In the genomic region with DNA sequence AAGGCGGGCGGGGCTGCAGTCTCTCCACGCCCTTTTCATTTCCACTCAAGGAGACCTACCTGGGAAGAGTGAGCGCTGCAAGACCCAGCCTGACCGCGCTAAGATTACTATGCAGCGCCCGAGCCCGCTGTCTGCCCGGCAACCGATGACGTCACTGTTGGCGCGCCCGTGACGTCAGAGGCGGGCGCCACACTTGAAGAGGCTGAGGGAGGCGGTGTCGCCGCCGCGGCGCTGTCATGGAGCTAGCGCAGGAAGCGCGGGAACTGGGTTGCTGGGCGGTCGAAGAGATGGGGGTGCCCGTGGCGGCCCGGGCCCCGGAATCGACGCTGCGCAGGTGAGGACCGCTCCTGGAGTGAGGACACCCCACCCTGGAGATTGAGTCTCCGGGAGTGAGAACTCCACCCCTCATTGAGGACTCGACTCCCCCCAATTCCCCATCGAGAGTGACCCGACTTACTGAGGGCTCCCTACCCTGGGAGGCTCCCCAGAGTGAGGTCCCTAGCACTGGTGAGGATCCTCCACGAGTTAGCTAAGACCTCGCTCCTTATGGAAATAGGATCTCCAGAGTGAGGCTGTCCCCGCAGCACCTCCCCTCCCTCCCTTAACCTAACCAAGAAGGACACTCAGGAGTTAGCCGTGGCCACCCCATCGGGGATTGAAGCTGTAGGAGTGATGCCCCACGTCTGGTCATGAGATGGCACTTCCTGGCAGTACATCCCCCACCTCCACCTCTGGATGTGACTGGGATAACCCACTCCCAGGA, we compare ENCODE assay signal across 1 cellular context.
TF ChIP-seq lines count a peak whose summit lies in the region.

A gene with protein sequence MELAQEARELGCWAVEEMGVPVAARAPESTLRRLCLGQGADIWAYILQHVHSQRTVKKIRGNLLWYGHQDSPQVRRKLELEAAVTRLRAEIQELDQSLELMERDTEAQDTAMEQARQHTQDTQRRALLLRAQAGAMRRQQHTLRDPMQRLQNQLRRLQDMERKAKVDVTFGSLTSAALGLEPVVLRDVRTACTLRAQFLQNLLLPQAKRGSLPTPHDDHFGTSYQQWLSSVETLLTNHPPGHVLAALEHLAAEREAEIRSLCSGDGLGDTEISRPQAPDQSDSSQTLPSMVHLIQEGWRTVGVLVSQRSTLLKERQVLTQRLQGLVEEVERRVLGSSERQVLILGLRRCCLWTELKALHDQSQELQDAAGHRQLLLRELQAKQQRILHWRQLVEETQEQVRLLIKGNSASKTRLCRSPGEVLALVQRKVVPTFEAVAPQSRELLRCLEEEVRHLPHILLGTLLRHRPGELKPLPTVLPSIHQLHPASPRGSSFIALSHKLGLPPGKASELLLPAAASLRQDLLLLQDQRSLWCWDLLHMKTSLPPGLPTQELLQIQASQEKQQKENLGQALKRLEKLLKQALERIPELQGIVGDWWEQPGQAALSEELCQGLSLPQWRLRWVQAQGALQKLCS (plus strand): TSS at position 177 of the 763 bp plus-strand sequence. CDS start 60 bp downstream, at position 237.

TF ChIP-seq in K562, 482 proteins besides CTCF, POLR2A, EP300 and RAD21 (continued from another document and continues in another):
- TF ChIP-seq, protein P1, sequence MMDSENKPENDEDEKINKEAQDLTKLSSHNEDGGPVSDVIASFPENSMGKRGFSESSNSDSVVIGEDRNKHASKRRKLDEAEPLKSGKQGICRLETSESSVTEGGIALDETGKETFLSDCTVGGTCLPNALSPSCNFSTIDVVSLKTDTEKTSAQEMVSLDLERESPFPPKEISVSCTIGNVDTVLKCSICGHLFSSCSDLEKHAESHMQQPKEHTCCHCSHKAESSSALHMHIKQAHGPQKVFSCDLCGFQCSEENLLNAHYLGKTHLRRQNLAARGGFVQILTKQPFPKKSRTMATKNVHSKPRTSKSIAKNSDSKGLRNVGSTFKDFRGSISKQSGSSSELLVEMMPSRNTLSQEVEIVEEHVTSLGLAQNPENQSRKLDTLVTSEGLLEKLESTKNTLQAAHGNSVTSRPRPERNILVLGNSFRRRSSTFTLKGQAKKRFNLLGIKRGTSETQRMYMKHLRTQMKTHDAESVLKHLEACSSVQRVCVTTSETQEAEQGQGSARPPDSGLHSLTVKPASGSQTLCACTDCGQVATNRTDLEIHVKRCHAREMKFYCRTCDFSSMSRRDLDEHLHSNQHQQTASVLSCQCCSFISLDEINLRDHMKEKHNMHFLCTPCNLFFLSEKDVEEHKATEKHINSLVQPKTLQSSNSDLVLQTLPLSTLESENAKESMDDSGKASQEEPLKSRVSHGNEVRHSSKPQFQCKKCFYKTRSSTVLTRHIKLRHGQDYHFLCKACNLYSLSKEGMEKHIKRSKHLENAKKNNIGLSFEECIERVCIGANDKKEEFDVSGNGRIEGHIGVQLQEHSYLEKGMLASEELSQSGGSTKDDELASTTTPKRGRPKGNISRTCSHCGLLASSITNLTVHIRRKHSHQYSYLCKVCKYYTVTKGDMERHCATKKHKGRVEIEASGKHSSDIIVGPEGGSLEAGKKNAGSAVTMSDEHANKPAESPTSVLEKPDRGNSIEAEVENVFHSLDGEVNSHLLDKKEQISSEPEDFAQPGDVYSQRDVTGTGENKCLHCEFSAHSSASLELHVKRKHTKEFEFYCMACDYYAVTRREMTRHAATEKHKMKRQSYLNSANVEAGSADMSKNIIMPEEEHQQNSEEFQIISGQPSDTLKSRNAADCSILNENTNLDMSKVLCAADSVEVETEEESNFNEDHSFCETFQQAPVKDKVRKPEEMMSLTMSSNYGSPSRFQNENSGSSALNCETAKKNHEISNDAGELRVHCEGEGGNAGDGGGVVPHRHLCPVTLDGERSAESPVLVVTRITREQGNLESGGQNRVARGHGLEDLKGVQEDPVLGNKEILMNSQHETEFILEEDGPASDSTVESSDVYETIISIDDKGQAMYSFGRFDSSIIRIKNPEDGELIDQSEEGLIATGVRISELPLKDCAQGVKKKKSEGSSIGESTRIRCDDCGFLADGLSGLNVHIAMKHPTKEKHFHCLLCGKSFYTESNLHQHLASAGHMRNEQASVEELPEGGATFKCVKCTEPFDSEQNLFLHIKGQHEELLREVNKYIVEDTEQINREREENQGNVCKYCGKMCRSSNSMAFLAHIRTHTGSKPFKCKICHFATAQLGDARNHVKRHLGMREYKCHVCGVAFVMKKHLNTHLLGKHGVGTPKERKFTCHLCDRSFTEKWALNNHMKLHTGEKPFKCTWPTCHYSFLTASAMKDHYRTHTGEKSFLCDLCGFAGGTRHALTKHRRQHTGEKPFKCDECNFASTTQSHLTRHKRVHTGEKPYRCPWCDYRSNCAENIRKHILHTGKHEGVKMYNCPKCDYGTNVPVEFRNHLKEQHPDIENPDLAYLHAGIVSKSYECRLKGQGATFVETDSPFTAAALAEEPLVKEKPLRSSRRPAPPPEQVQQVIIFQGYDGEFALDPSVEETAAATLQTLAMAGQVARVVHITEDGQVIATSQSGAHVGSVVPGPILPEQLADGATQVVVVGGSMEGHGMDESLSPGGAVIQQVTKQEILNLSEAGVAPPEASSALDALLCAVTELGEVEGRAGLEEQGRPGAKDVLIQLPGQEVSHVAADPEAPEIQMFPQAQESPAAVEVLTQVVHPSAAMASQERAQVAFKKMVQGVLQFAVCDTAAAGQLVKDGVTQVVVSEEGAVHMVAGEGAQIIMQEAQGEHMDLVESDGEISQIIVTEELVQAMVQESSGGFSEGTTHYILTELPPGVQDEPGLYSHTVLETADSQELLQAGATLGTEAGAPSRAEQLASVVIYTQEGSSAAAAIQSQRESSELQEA (IDR thresholded peaks at IDR 0.05; ENCODE audit: low read depth): no peak
- TF ChIP-seq, protein P2, sequence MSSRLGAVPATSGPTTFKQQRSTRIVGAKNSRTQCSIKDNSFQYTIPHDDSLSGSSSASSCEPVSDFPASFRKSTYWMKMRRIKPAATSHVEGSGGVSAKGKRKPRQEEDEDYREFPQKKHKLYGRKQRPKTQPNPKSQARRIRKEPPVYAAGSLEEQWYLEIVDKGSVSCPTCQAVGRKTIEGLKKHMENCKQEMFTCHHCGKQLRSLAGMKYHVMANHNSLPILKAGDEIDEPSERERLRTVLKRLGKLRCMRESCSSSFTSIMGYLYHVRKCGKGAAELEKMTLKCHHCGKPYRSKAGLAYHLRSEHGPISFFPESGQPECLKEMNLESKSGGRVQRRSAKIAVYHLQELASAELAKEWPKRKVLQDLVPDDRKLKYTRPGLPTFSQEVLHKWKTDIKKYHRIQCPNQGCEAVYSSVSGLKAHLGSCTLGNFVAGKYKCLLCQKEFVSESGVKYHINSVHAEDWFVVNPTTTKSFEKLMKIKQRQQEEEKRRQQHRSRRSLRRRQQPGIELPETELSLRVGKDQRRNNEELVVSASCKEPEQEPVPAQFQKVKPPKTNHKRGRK (tag; IDR thresholded peaks at IDR 0.05): no peak
- TF ChIP-seq, protein P3, sequence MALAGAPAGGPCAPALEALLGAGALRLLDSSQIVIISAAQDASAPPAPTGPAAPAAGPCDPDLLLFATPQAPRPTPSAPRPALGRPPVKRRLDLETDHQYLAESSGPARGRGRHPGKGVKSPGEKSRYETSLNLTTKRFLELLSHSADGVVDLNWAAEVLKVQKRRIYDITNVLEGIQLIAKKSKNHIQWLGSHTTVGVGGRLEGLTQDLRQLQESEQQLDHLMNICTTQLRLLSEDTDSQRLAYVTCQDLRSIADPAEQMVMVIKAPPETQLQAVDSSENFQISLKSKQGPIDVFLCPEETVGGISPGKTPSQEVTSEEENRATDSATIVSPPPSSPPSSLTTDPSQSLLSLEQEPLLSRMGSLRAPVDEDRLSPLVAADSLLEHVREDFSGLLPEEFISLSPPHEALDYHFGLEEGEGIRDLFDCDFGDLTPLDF (CRISPR knock-in tag; IDR thresholded peaks at IDR 0.05): peak; percentile 95
- peak; percentile 78 for TF ChIP-seq MYC (IDR thresholded peaks at IDR 0.05; ENCODE audit: low read depth, low read length)
- TF ChIP-seq MYC (CRISPR knock-in tag; IDR thresholded peaks at IDR 0.05; ENCODE audit: borderline replicate concordance, low read depth): peak; percentile 58; the same call in 1 of the 2 replicates
- peak; percentile 63 for TF ChIP-seq RFX1 (IDR thresholded peaks at IDR 0.05)
- no peak for TF ChIP-seq NFXL1 (CRISPR knock-in tag; IDR thresholded peaks at IDR 0.05)
- no peak for TF ChIP-seq CEBPB (tag; IDR thresholded peaks at IDR 0.05)
- TF ChIP-seq ZNF146 (CRISPR knock-in tag; IDR thresholded peaks at IDR 0.05; ENCODE audit: unreplicated experiment): no peak
- TF ChIP-seq, protein P4, sequence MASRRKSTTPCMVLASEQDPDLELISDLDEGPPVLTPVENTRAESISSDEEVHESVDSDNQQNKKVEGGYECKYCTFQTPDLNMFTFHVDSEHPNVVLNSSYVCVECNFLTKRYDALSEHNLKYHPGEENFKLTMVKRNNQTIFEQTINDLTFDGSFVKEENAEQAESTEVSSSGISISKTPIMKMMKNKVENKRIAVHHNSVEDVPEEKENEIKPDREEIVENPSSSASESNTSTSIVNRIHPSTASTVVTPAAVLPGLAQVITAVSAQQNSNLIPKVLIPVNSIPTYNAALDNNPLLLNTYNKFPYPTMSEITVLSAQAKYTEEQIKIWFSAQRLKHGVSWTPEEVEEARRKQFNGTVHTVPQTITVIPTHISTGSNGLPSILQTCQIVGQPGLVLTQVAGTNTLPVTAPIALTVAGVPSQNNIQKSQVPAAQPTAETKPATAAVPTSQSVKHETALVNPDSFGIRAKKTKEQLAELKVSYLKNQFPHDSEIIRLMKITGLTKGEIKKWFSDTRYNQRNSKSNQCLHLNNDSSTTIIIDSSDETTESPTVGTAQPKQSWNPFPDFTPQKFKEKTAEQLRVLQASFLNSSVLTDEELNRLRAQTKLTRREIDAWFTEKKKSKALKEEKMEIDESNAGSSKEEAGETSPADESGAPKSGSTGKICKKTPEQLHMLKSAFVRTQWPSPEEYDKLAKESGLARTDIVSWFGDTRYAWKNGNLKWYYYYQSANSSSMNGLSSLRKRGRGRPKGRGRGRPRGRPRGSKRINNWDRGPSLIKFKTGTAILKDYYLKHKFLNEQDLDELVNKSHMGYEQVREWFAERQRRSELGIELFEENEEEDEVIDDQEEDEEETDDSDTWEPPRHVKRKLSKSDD (conservative IDR thresholded peaks at IDR 0.05; ENCODE audit: low read length): 0 out of 2 replicates have a peak, but pooled peaks have one; percentile 32
- TF ChIP-seq ZEB2 (IDR thresholded peaks at IDR 0.05): no peak
- TF ChIP-seq, protein P5, sequence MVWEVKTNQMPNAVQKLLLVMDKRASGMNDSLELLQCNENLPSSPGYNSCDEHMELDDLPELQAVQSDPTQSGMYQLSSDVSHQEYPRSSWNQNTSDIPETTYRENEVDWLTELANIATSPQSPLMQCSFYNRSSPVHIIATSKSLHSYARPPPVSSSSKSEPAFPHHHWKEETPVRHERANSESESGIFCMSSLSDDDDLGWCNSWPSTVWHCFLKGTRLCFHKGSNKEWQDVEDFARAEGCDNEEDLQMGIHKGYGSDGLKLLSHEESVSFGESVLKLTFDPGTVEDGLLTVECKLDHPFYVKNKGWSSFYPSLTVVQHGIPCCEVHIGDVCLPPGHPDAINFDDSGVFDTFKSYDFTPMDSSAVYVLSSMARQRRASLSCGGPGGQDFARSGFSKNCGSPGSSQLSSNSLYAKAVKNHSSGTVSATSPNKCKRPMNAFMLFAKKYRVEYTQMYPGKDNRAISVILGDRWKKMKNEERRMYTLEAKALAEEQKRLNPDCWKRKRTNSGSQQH (CRISPR knock-in tag; IDR thresholded peaks at IDR 0.05): 0 out of 2 replicates have a peak, but pooled peaks have one; percentile 33
- no peak for TF ChIP-seq TEAD2 (tag; IDR thresholded peaks at IDR 0.05)
- no peak for TF ChIP-seq POLR3G (IDR thresholded peaks at IDR 0.05; ENCODE audit: extremely low read depth, insufficient read length, insufficient replicate concordance)
- peak; percentile 68 to 78; a peak in 2 of 4 replicates for TF ChIP-seq MAZ (CRISPR knock-in tag; conservative IDR thresholded peaks at IDR 0.05 in 1 of 2, IDR thresholded peaks at IDR 0.05 in 1 of 2)
- no peak for TF ChIP-seq ZNF23 (CRISPR knock-in tag; IDR thresholded peaks at IDR 0.05)
- TF ChIP-seq, protein P6, sequence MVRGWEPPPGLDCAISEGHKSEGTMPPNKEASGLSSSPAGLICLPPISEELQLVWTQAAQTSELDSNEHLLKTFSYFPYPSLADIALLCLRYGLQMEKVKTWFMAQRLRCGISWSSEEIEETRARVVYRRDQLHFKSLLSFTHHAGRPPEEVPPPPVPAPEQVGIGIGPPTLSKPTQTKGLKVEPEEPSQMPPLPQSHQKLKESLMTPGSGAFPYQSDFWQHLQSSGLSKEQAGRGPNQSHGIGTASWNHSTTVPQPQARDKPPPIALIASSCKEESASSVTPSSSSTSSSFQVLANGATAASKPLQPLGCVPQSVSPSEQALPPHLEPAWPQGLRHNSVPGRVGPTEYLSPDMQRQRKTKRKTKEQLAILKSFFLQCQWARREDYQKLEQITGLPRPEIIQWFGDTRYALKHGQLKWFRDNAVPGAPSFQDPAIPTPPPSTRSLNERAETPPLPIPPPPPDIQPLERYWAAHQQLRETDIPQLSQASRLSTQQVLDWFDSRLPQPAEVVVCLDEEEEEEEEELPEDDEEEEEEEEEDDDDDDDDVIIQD (CRISPR knock-in tag; IDR thresholded peaks at IDR 0.05): peak; percentile 72; the same call in 1 of the 2 replicates
- no peak for TF ChIP-seq ZNF274 (IDR thresholded peaks at IDR 0.05; ENCODE audit: borderline replicate concordance, low read depth, low read length)
- no peak for TF ChIP-seq IFI16 (CRISPR knock-in tag; IDR thresholded peaks at IDR 0.05)
- TF ChIP-seq, protein P7, sequence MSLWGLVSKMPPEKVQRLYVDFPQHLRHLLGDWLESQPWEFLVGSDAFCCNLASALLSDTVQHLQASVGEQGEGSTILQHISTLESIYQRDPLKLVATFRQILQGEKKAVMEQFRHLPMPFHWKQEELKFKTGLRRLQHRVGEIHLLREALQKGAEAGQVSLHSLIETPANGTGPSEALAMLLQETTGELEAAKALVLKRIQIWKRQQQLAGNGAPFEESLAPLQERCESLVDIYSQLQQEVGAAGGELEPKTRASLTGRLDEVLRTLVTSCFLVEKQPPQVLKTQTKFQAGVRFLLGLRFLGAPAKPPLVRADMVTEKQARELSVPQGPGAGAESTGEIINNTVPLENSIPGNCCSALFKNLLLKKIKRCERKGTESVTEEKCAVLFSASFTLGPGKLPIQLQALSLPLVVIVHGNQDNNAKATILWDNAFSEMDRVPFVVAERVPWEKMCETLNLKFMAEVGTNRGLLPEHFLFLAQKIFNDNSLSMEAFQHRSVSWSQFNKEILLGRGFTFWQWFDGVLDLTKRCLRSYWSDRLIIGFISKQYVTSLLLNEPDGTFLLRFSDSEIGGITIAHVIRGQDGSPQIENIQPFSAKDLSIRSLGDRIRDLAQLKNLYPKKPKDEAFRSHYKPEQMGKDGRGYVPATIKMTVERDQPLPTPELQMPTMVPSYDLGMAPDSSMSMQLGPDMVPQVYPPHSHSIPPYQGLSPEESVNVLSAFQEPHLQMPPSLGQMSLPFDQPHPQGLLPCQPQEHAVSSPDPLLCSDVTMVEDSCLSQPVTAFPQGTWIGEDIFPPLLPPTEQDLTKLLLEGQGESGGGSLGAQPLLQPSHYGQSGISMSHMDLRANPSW (CRISPR knock-in tag; IDR thresholded peaks at IDR 0.05): 0 out of 2 replicates have a peak, but pooled peaks have one; percentile 50
- peak; percentile 23; the same call in 1 of the 2 replicates for TF ChIP-seq NFIC (IDR thresholded peaks at IDR 0.05)
